In genomic region chr6:164286021-164286420, GRCh38 we compare ENCODE assay signal across 26 cellular contexts.
DNase-seq lines count a peak whose midpoint lies in the region; ATAC-seq, FAIRE-seq and TF ChIP-seq lines count a peak whose summit lies in the region.
"Had no signal": no experiment of that assay in that cellular context is flagged by ENCODE, and none has a peak within 500 bp of the region (broad histone marks: within the 10 kb centered on the region; RNA-seq: fewer than 3 reads in every experiment).

No MANE protein-coding gene starts in this region.

- H3K9me3 ChIP-seq in testis (no peaks in the 10 kb centered on the region), kidney (ENCODE audit: control insufficient read depth in 1 of 2, low read length in 2 of 2) (peaks cover 0 to 3% of the 10 kb centered on the region in 2 donors)
- H3K9me3 ChIP-seq: A549 had no signal

- H3K27ac ChIP-seq in brain microvascular endothelial cell (no peak overlapping the region), testis (no peak overlapping the region), kidney (ENCODE audit: low read depth in 2 of 2, low read length in 2 of 2) (no peak overlapping the region)
- H3K27ac ChIP-seq: A549, heart right ventricle, right atrium auricular region, suprapubic skin had no signal

- H3K36me3 ChIP-seq in brain microvascular endothelial cell (replicated peaks) (no peaks in the 10 kb centered on the region), testis (ENCODE audit: low read depth, missing control alignments) (no peaks in the 10 kb centered on the region), kidney (ENCODE audit: control insufficient read depth in 1 of 2, insufficient read depth in 2 of 2, low read length in 2 of 2) (no peaks in the 10 kb centered on the region)
- H3K36me3 ChIP-seq: heart right ventricle, right atrium auricular region, suprapubic skin had no signal

- TF ChIP-seq CTCF in brain microvascular endothelial cell (IDR thresholded peaks at IDR 0.05; ENCODE audit: low read depth, low read length, missing control alignments) (no peak), testis (IDR thresholded peaks at IDR 0.05) (no peak), kidney (IDR thresholded peaks at IDR 0.05; ENCODE audit: borderline replicate concordance, extremely low read depth, insufficient read depth) (no peak)

- DNase-seq in NCI-H748 (lab: John Stamatoyannopoulos, UW; ENCODE audit: unreplicated experiment) = peak; percentile 30
- DNase-seq in NCI-H748 treated with DMSO at 0.1 percent for 48 hours (lab: John Stamatoyannopoulos, UW) = no peak
- DNase-seq in NCI-H2196 (lab: John Stamatoyannopoulos, UW; ENCODE audit: unreplicated experiment) = peak; percentile 12
- peak; percentile 54 for DNase-seq in brain microvascular endothelial cell
- DNase-seq in testis = peak; percentile 72
- DNase-seq in iPS-NIHi11 (ENCODE audit: low spot score) = no peak
- no peak for DNase-seq in kidney
- DNase-seq: activated naive CD4-positive, alpha-beta T cell treated with anti-CD3 and anti-CD28 coated beads, Interleukin-2, amount 10 ng/mL, durations not matched to agents 7 days and 5 days; amniotic stem cell; caudate nucleus; CD8-positive, alpha-beta memory T cell; DMS79; GF-D8; heart right ventricle; KG1; left ventricle myocardium superior; naive thymus-derived CD4-positive, alpha-beta T cell; NCI-H524 treated with DMSO at 0.1 percent for 48 hours; stimulated activated CD4-positive, alpha-beta T cell treated with anti-CD3 and anti-CD28 coated beads, Interleukin-4, amount 100 ng/mL, for 1 hour had no signal

- no peaks in the 10 kb centered on the region for H3K4me1 ChIP-seq in testis
- no peaks in the 10 kb centered on the region for H3K4me1 ChIP-seq in kidney (ENCODE audit: control insufficient read depth in 1 of 2, insufficient read depth in 1 of 2, low read depth in 1 of 2, low read length in 2 of 2)
- H3K4me1 ChIP-seq: A549, heart right ventricle, right atrium auricular region, suprapubic skin had no signal

- no peak for ATAC-seq in HG03439 (IDR thresholded peaks at IDR 0.05; ENCODE audit: unreplicated experiment)
- ATAC-seq: A549; left ventricle myocardium superior; naive thymus-derived CD4-positive, alpha-beta T cell; stimulated activated memory B cell treated with anti-CD40 and anti-IgM and Interleukin-4, amounts not matched to agents 10 μg/mL and 1 μg/mL and 100 μg/mL, for 72 hours; WTC11 had no signal

- H3K4me3 ChIP-seq in brain microvascular endothelial cell (ENCODE audit: low read depth, low read length) (no peak overlapping the region), testis (no peak overlapping the region), kidney (ENCODE audit: low read length in 2 of 2) (no peak overlapping the region)
- H3K4me3 ChIP-seq: A549, heart right ventricle, right atrium auricular region, suprapubic skin had no signal

- in situ Hi-C loops in brain microvascular endothelial cell (cut with HindIII; ENCODE audit: low pct_ligation_motif_present, low sequenced_read_pairs) = no loop called here

- no peak for TF ChIP-seq POLR2A in testis (IDR thresholded peaks at IDR 0.05)

- FAIRE-seq in kidney (lab: Jason Lieb, UNC) = no peak
- FAIRE-seq: A549, H54 had no signal

- 16 to 35% methylated on average over 3 of the region's 3 CpGs for WGBS in testis, 2 donors

- H3K27me3 ChIP-seq in brain microvascular endothelial cell (replicated peaks) = no peaks in the 10 kb centered on the region
- no peaks in the 10 kb centered on the region for H3K27me3 ChIP-seq in testis
- H3K27me3 ChIP-seq: heart right ventricle, right atrium auricular region, suprapubic skin had no signal

- H3K9ac ChIP-seq in kidney (ENCODE audit: low read length in 2 of 2) = no peak overlapping the region

- intact Hi-C loops in testis (cut with DNase I; ENCODE audit: low total_unique reads) (no loop called here), kidney (cut with DNase I) (no loop called here)

Comparison
In these comparisons a context has a peak if more than half of its experiments do, and no peak if none do; other contexts are left out.
1. DNase-seq: peak in NCI-H748 (single experiment), NCI-H2196 (single experiment), brain microvascular endothelial cell (single experiment) and testis (single experiment); none in NCI-H748 treated with DMSO at 0.1 percent for 48 hours (single experiment), iPS-NIHi11 (single experiment) and kidney (single experiment).